In genomic region chr19:1671716-1672037, GRCh38 we compare ENCODE assay signal across 2 cellular contexts.
TF ChIP-seq lines count a peak whose summit lies in the region.

No MANE protein-coding gene starts in this region.

TF ChIP-seq in HCT116, 20 proteins besides CTCF, POLR2A, EP300 and RAD21:
- TF ChIP-seq EZH2phosphoT487 (IDR thresholded peaks at IDR 0.05; ENCODE audit: borderline replicate concordance) (no peak), ATF3 (IDR thresholded peaks at IDR 0.05) (no peak), REST (IDR thresholded peaks at IDR 0.05; ENCODE audit: low read depth) (no peak), EGR1 (IDR thresholded peaks at IDR 0.05; ENCODE audit: low read depth) (no peak)

TF ChIP-seq in SK-N-SH, 30 proteins besides CTCF, POLR2A, EP300 and RAD21:
- TF ChIP-seq YY1 (IDR thresholded peaks at IDR 0.05; ENCODE audit: low read depth): no peak
- TF ChIP-seq GATA2 (CRISPR knock-in tag; IDR thresholded peaks at IDR 0.05): no peak
- no peak for TF ChIP-seq NFIC (IDR thresholded peaks at IDR 0.05; ENCODE audit: borderline replicate concordance)
- no peak for TF ChIP-seq REST (IDR thresholded peaks at IDR 0.05; ENCODE audit: low read depth, low read length)
- no peak for TF ChIP-seq PBX3 (IDR thresholded peaks at IDR 0.05)
- TF ChIP-seq USF2 (IDR thresholded peaks at IDR 0.05; ENCODE audit: borderline replicate concordance, low read depth, low read length): no peak
- TF ChIP-seq FOXM1 (IDR thresholded peaks at IDR 0.05; ENCODE audit: low read depth): no peak
- TF ChIP-seq MAX (IDR thresholded peaks at IDR 0.05; ENCODE audit: low read depth): no peak
- TF ChIP-seq IRF3 (IDR thresholded peaks at IDR 0.05; ENCODE audit: low read depth, low read length): no peak
- no peak for TF ChIP-seq EZH2phosphoT487 (IDR thresholded peaks at IDR 0.05; ENCODE audit: borderline replicate concordance, low read depth)
- no peak for TF ChIP-seq TAF1 (IDR thresholded peaks at IDR 0.05; ENCODE audit: borderline replicate concordance, low read depth, low read length)
